Comparison of ENCODE assay signal across 11 cellular contexts in genomic region chr14:22547309-22547947, GRCh38. TPM values are rescaled to one million over a fixed set of nuclear protein-coding genes. Genes with fewer than 3 reads are reported as not detected.
A peak's percentile ranks its signal among the peaks of the same experiment; 100 is the strongest.
DNase-seq lines count a peak whose midpoint lies in the region; ATAC-seq, FAIRE-seq and TF ChIP-seq lines count a peak whose summit lies in the region.
"Had no signal": no experiment of that assay in that cellular context is flagged by ENCODE, and none has a peak within 500 bp of the region (broad histone marks: within the 10 kb centered on the region; RNA-seq: fewer than 3 reads in every experiment).

No MANE protein-coding gene starts in this region.

- intact Hi-C loops in HepG2 (cut with micrococcal nuclease; ENCODE audit: unreplicated experiment) = no loop called here
- intact Hi-C loops in right lobe of liver (cut with DNase I) = no loop called here
- intact Hi-C loops in upper lobe of right lung (cut with DNase I) = no loop called here

- no peaks in the 10 kb centered on the region for H3K36me3 ChIP-seq in HepG2 (replicated peaks in 1 of 2; ENCODE audit: control insufficient read depth in 1 of 2, insufficient read depth in 2 of 2, low read length in 2 of 2)
- no peaks in the 10 kb centered on the region for H3K36me3 ChIP-seq in right lobe of liver
- H3K36me3 ChIP-seq in astrocyte (ENCODE audit: insufficient read depth, low read length) = no peaks in the 10 kb centered on the region
- no peaks in the 10 kb centered on the region for H3K36me3 ChIP-seq in mesodermal cell (ENCODE audit: control insufficient read depth, insufficient read depth, low read length)
- H3K36me3 ChIP-seq in upper lobe of right lung = no peaks in the 10 kb centered on the region
- H3K36me3 ChIP-seq: pancreas had no signal

- H3K9me3 ChIP-seq in HepG2 (ENCODE audit: low read length) (no peaks in the 10 kb centered on the region), right lobe of liver (no peaks in the 10 kb centered on the region), astrocyte (ENCODE audit: insufficient read depth, low read depth, low read length) (no peaks in the 10 kb centered on the region), mesodermal cell (ENCODE audit: control insufficient read depth, low read length) (no peaks in the 10 kb centered on the region), upper lobe of right lung (no peaks in the 10 kb centered on the region)
- H3K9me3 ChIP-seq: pancreas had no signal

- no TSS peak for BruUV-seq in HepG2 (replicated peaks; lab: Mats Ljungman, UMichigan)

- H3K4me1 ChIP-seq in HepG2 (ENCODE audit: insufficient read depth, low read length) = 0 out of 2 replicates have a peak, but pooled peaks cover 8% of the 10 kb centered on the region
- no peaks in the 10 kb centered on the region for H3K4me1 ChIP-seq in right lobe of liver
- peaks cover 43% of the 10 kb centered on the region for H3K4me1 ChIP-seq in astrocyte (ENCODE audit: insufficient read depth, low read length)
- peaks cover 52% of the 10 kb centered on the region for H3K4me1 ChIP-seq in mesodermal cell (ENCODE audit: control insufficient read depth, insufficient read depth, low read length, poor library complexity, severe bottlenecking)
- H3K4me1 ChIP-seq in upper lobe of right lung = peaks cover 25% of the 10 kb centered on the region

- H3K27ac Mint-ChIP-seq in astrocyte (ENCODE audit: unreplicated experiment) = no peak overlapping the region

- TF ChIP-seq CTCF in HepG2 (CRISPR knock-in tag; IDR thresholded peaks at IDR 0.05) (no peak), right lobe of liver (IDR thresholded peaks at IDR 0.05) (no peak), astrocyte (IDR thresholded peaks at IDR 0.05; ENCODE audit: insufficient read depth, low read depth, low read length) (no peak), upper lobe of right lung (IDR thresholded peaks at IDR 0.05) (no peak)

- no peak for ATAC-seq in HepG2
- no peak for ATAC-seq in right lobe of liver
- peak; percentile 20 for ATAC-seq in upper lobe of right lung
- ATAC-seq in GM21528 (IDR thresholded peaks at IDR 0.05; ENCODE audit: low FRiP score, unreplicated experiment) = no peak

- H3K9ac ChIP-seq in HepG2 (ENCODE audit: insufficient read depth, low read depth, low read length) (no peak overlapping the region), astrocyte (ENCODE audit: low read length) (no peak overlapping the region)

- in situ Hi-C loops in HepG2 (cut with HindIII; ENCODE audit: extremely low pct_ligation_motif_present, low pct_unique_long_range_greater_than_20kb) = no loop called here

- no peak for TF ChIP-seq RAD21 in HepG2 (CRISPR knock-in tag; IDR thresholded peaks at IDR 0.05)

- TF ChIP-seq POLR2A in HepG2 (IDR thresholded peaks at IDR 0.05; ENCODE audit: insufficient read depth in 1 of 2, low read depth in 2 of 2, low read length in 2 of 2) (no peak), right lobe of liver (IDR thresholded peaks at IDR 0.05) (no peak)

- H3K4me3 ChIP-seq in HepG2 (replicated peaks in 1 of 3; ENCODE audit: insufficient read depth in 1 of 3, low read depth in 2 of 3, low read length in 3 of 3) = no peak overlapping the region
- no peak overlapping the region for H3K4me3 ChIP-seq in right lobe of liver
- no peak overlapping the region for H3K4me3 ChIP-seq in astrocyte (ENCODE audit: insufficient read depth, low read depth, low read length)
- H3K4me3 ChIP-seq in mesodermal cell (ENCODE audit: extremely low read depth, insufficient read depth, low read length, poor library complexity, severe bottlenecking) = no peak overlapping the region
- no peak overlapping the region for H3K4me3 ChIP-seq in upper lobe of right lung
- H3K4me3 ChIP-seq: pancreas had no signal

- H3K27ac ChIP-seq in HepG2 (ENCODE audit: extremely low read length, insufficient read depth, low read length) (no peak overlapping the region), right lobe of liver (no peak overlapping the region), astrocyte (ENCODE audit: low read depth, low read length) (peak overlapping the region; percentile 13), mesodermal cell (ENCODE audit: low read depth, low read length, severe bottlenecking) (peak overlapping the region; percentile 89), upper lobe of right lung (peak overlapping the region; percentile 38)
- H3K27ac ChIP-seq: pancreas had no signal

- no peaks in the 10 kb centered on the region for H3K79me2 ChIP-seq in HepG2 (ENCODE audit: insufficient read depth, low read length)
- no peaks in the 10 kb centered on the region for H3K79me2 ChIP-seq in astrocyte (ENCODE audit: insufficient read depth, low read length)

- H4K20me1 ChIP-seq in HepG2 (ENCODE audit: insufficient read depth, low read length) = no peaks in the 10 kb centered on the region
- H4K20me1 ChIP-seq in astrocyte (ENCODE audit: insufficient read depth, low read length) = no peaks in the 10 kb centered on the region

- H2AFZ ChIP-seq in HepG2 (ENCODE audit: low read length) = no peak overlapping the region
- no peak overlapping the region for H2AFZ ChIP-seq in astrocyte (ENCODE audit: low read depth, low read length)

- H3K4me2 ChIP-seq in HepG2 (ENCODE audit: low read depth, low read length) (no peak overlapping the region), astrocyte (ENCODE audit: low read length) (peak overlapping the region; percentile 66)

- FAIRE-seq in HepG2 (lab: Jason Lieb, UNC) = no peak
- FAIRE-seq in astrocyte (lab: Jason Lieb, UNC) = no peak
- FAIRE-seq: pancreas, TTC549 had no signal

- no peak overlapping the region for H3K4me3 Mint-ChIP-seq in astrocyte (ENCODE audit: unreplicated experiment)

- TF ChIP-seq EP300 in HepG2 (IDR thresholded peaks at IDR 0.05; ENCODE audit: low read depth in 2 of 2, low read length in 2 of 2) (no peak), HepG2 (CRISPR knock-in tag; IDR thresholded peaks at IDR 0.05; ENCODE audit: borderline replicate concordance) (no peak)

- H3K4me1 Mint-ChIP-seq in astrocyte (ENCODE audit: low read depth, unreplicated experiment) = peaks cover 49% of the 10 kb centered on the region

- 26% methylated on average over 9 of the region's 9 CpGs for WGBS in HepG2 (ENCODE audit: low lambda C conversion rate)
- WGBS in right lobe of liver (ENCODE audit: insufficient coverage, low coverage, low lambda C conversion rate, missing lambda C conversion rate) = 74% methylated on average over 3 of the region's 9 CpGs
- 89 to 99% methylated on average over 6 to 8 of the region's 9 CpGs for whole genome bisulfite sequencing in mesodermal cell (ENCODE audit: insufficient coverage in 2 of 2), 2 experiments

- POLR2A ChIA-PET in HepG2 (lab: Yijun Ruan, JAX) = no interaction called here

- DNase-seq in HepG2 (ENCODE audit: low spot score) (no peak), right lobe of liver (no peak), astrocyte (ENCODE audit: low read depth) (no peak), upper lobe of right lung (no peak), HK-2 (ENCODE audit: unreplicated experiment) (no peak)
- DNase-seq in stimulated activated CD4-positive, alpha-beta T cell treated with anti-CD3 and anti-CD28 coated beads, Interleukin-12 subunit alpha, Interleukin-12 subunit beta, amount 100 ng/mL, for 4 hours = no peak
- DNase-seq: NCI-H510A treated with DMSO at 0.1 percent for 48 hours, pancreas had no signal

- CTCF ChIA-PET in HepG2 (lab: Yijun Ruan, JAX; ENCODE audit: low intra/inter-chr PET ratio, low total read pairs) = no interaction called here

- no peaks in the 10 kb centered on the region for H3K9me3 Mint-ChIP-seq in astrocyte (ENCODE audit: unreplicated experiment)

- peaks cover 2% of the 10 kb centered on the region for H3K36me3 Mint-ChIP-seq in astrocyte (ENCODE audit: low read depth, unreplicated experiment)

- H3K27me3 Mint-ChIP-seq in astrocyte (ENCODE audit: low read depth, unreplicated experiment) = no peaks in the 10 kb centered on the region

- H3K27me3 ChIP-seq in HepG2 (ENCODE audit: control insufficient read depth in 1 of 2, insufficient read depth in 2 of 2, low read length in 2 of 2) (peaks cover 2 to 60% of the 10 kb centered on the region in 2 experiments; a peak in 3 of 5 replicates), right lobe of liver (no peaks in the 10 kb centered on the region), astrocyte (ENCODE audit: insufficient read depth, low read length) (no peaks in the 10 kb centered on the region), upper lobe of right lung (no peaks in the 10 kb centered on the region)
- H3K27me3 ChIP-seq: pancreas had no signal

RNA-seq across cellular contexts. Expression of gene DAD1, which starts 41.6 kb away (rescaled TPM):
- total RNA-seq in HepG2 (2016; rRNA removed; fragmentation: Illumina TruSeq; extraction: Trizol) (385 and 558 TPM in 2 replicates), right lobe of liver (100 to 1,000 TPM; 107 to 249 (median 133) TPM), astrocyte (302 and 319 TPM in 2 replicates), upper lobe of right lung (184 TPM)
- 148 and 149 TPM in 2 replicates for total RNA-seq in HepG2 (2016; cell fraction: cytosol; rRNA removed; fragmentation: Illumina TruSeq; extraction: Trizol; ENCODE audit: low read depth)
- total RNA-seq in HepG2 (2016; cell fraction: insoluble cytoplasmic fraction; rRNA removed; fragmentation: Illumina TruSeq; extraction: Trizol) = 449 and 577 TPM in 2 replicates
- total RNA-seq in HepG2 (2016; cell fraction: membrane; rRNA removed; fragmentation: Illumina TruSeq; extraction: Trizol) = 133 and 150 TPM in 2 replicates
- total RNA-seq in HepG2 (2016; cell fraction: nucleus; rRNA removed; fragmentation: Illumina TruSeq; extraction: Trizol) = 382 and 439 TPM in 2 replicates
- 508 and 626 TPM in 2 replicates for polyA plus RNA-seq in HepG2 (2011; rRNA removed)
- 1,110 and 1,232 TPM in 2 replicates for polyA plus RNA-seq in HepG2 (2011; cell fraction: cytosol; rRNA removed)
- polyA plus RNA-seq in HepG2 (2011; cell fraction: nucleus; rRNA removed) = 187 and 222 TPM in 2 replicates
- polyA plus RNA-seq in HepG2 (2012) = 327 and 493 TPM in 2 replicates
- polyA plus RNA-seq in HepG2 (2016; cell fraction: cytosol; fragmentation: Illumina TruSeq; extraction: Trizol; ENCODE audit: low read depth) = 141 and 152 TPM in 2 replicates
- 395 and 434 TPM in 2 replicates for polyA plus RNA-seq in HepG2 (2016; cell fraction: insoluble cytoplasmic fraction; fragmentation: Illumina TruSeq; extraction: Trizol; ENCODE audit: low read depth)
- polyA plus RNA-seq in HepG2 (2016; cell fraction: membrane; fragmentation: Illumina TruSeq; extraction: Trizol; ENCODE audit: low read depth) = 122 and 125 TPM in 2 replicates
- 602 and 624 TPM in 2 replicates for polyA plus RNA-seq in HepG2 (2016; cell fraction: nucleus; fragmentation: Illumina TruSeq; extraction: Trizol; ENCODE audit: insufficient read depth, low read depth)
- 261 and 460 TPM in 2 replicates for polyA minus RNA-seq in HepG2 (2011; rRNA and poly(A)+ RNA removed; ENCODE audit: low replicate concordance)
- 132 TPM in 2 replicates for polyA minus RNA-seq in HepG2 (2011; cell fraction: cytosol; rRNA and poly(A)+ RNA removed)
- 79.2 and 94.7 TPM in 2 replicates for polyA minus RNA-seq in HepG2 (2011; cell fraction: nucleus; rRNA and poly(A)+ RNA removed)
- polyA plus RNA-seq in mesodermal cell (2013, experiment 1 of 2) = 318 TPM
- 281 TPM for polyA plus RNA-seq in mesodermal cell (2013, experiment 2 of 2)

RNA-seq across cellular contexts. Expression of gene ABHD4, which starts 50.7 kb away (rescaled TPM):
- total RNA-seq in HepG2 (2016; rRNA removed; fragmentation: Illumina TruSeq; extraction: Trizol) = 16.1 and 22.8 TPM in 2 replicates
- 1.9 and 2.6 TPM in 2 replicates for total RNA-seq in HepG2 (2016; cell fraction: cytosol; rRNA removed; fragmentation: Illumina TruSeq; extraction: Trizol; ENCODE audit: low read depth)
- 13.5 and 23.6 TPM in 2 replicates for total RNA-seq in HepG2 (2016; cell fraction: insoluble cytoplasmic fraction; rRNA removed; fragmentation: Illumina TruSeq; extraction: Trizol)
- 5.5 and 6.1 TPM in 2 replicates for total RNA-seq in HepG2 (2016; cell fraction: membrane; rRNA removed; fragmentation: Illumina TruSeq; extraction: Trizol)
- 15.3 and 18.4 TPM in 2 replicates for total RNA-seq in HepG2 (2016; cell fraction: nucleus; rRNA removed; fragmentation: Illumina TruSeq; extraction: Trizol)
- 47.5 and 48.1 TPM in 2 replicates for polyA plus RNA-seq in HepG2 (2011; rRNA removed)
- polyA plus RNA-seq in HepG2 (2011; cell fraction: cytosol; rRNA removed) = 40.5 and 42.2 TPM in 2 replicates
- 28.4 and 31.8 TPM in 2 replicates for polyA plus RNA-seq in HepG2 (2011; cell fraction: nucleus; rRNA removed)
- polyA plus RNA-seq in HepG2 (2012) = 28.4 and 31.9 TPM in 2 replicates
- polyA plus RNA-seq in HepG2 (2016; cell fraction: cytosol; fragmentation: Illumina TruSeq; extraction: Trizol; ENCODE audit: low read depth) = 4.3 and 5.4 TPM in 2 replicates
- 31.7 and 36.0 TPM in 2 replicates for polyA plus RNA-seq in HepG2 (2016; cell fraction: insoluble cytoplasmic fraction; fragmentation: Illumina TruSeq; extraction: Trizol; ENCODE audit: low read depth)
- polyA plus RNA-seq in HepG2 (2016; cell fraction: membrane; fragmentation: Illumina TruSeq; extraction: Trizol; ENCODE audit: low read depth) = 10.4 and 12.8 TPM in 2 replicates
- 27.4 and 28.0 TPM in 2 replicates for polyA plus RNA-seq in HepG2 (2016; cell fraction: nucleus; fragmentation: Illumina TruSeq; extraction: Trizol; ENCODE audit: insufficient read depth, low read depth)
- polyA minus RNA-seq in HepG2 (2011; rRNA and poly(A)+ RNA removed; ENCODE audit: low replicate concordance) = 45.6 and 63.5 TPM in 2 replicates
- polyA minus RNA-seq in HepG2 (2011; cell fraction: cytosol; rRNA and poly(A)+ RNA removed) = 14.6 and 19.0 TPM in 2 replicates
- 26.9 and 36.6 TPM in 2 replicates for polyA minus RNA-seq in HepG2 (2011; cell fraction: nucleus; rRNA and poly(A)+ RNA removed)
- 10 to 100 TPM; 12.7 to 38.1 (median 18.5) TPM for total RNA-seq in right lobe of liver
- 46.9 and 52.4 TPM in 2 replicates for total RNA-seq in astrocyte
- 22.8 TPM for polyA plus RNA-seq in mesodermal cell (2013, experiment 1 of 2)
- polyA plus RNA-seq in mesodermal cell (2013, experiment 2 of 2) = 20.2 TPM
- total RNA-seq in upper lobe of right lung = 34.2 TPM

Comparison
In these comparisons a context has a peak if more than half of its experiments do, and no peak if none do; other contexts are left out.
1. H3K27ac ChIP-seq: peak in astrocyte (single experiment), mesodermal cell (single experiment) and upper lobe of right lung (single experiment); none in HepG2 (single experiment) and right lobe of liver (0 of 3).